Comparison of ENCODE assay signal across 1 cellular context in the genomic region with DNA sequence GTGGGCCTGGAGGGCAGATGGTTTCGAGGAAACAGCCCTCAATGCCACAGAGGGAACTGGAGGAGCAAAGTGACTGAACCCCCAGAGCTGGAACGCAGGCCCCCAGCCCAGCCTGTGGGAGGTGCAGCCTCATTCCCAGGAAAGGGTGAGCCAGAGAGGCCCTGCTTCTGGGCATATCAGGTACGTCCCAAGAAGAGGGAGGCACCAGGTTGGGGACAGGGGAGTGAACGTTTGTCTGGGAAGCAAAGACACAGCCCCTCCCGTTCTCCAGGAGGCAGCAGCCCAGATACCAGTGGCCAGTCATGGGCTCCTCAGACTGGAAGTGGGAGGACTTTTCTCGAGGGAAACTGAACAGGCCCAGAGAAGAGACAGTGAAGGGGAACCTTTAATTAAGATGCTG.
TF ChIP-seq lines count a peak whose summit lies in the region.

No MANE protein-coding gene starts in this region.

TF ChIP-seq in WTC11, 78 proteins besides CTCF, POLR2A, EP300 and RAD21 (continued from another document):
- TF ChIP-seq AFF4 (CRISPR knock-in tag; IDR thresholded peaks at IDR 0.05; ENCODE audit: borderline replicate concordance), result no peak
- TF ChIP-seq CBFB (CRISPR knock-in tag; IDR thresholded peaks at IDR 0.05; ENCODE audit: low read depth), result no peak
- TF ChIP-seq, protein P1, sequence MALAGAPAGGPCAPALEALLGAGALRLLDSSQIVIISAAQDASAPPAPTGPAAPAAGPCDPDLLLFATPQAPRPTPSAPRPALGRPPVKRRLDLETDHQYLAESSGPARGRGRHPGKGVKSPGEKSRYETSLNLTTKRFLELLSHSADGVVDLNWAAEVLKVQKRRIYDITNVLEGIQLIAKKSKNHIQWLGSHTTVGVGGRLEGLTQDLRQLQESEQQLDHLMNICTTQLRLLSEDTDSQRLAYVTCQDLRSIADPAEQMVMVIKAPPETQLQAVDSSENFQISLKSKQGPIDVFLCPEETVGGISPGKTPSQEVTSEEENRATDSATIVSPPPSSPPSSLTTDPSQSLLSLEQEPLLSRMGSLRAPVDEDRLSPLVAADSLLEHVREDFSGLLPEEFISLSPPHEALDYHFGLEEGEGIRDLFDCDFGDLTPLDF (CRISPR knock-in tag; IDR thresholded peaks at IDR 0.05), result no peak
- TF ChIP-seq, protein P2, sequence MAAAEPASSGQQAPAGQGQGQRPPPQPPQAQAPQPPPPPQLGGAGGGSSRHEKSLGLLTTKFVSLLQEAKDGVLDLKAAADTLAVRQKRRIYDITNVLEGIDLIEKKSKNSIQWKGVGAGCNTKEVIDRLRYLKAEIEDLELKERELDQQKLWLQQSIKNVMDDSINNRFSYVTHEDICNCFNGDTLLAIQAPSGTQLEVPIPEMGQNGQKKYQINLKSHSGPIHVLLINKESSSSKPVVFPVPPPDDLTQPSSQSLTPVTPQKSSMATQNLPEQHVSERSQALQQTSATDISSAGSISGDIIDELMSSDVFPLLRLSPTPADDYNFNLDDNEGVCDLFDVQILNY (CRISPR knock-in tag; IDR thresholded peaks at IDR 0.05), result no peak
TF ChIP-seq in WTC11: peak in this region for 0.
